Comparison of ENCODE assay signal across 16 cellular contexts in the genomic region with DNA sequence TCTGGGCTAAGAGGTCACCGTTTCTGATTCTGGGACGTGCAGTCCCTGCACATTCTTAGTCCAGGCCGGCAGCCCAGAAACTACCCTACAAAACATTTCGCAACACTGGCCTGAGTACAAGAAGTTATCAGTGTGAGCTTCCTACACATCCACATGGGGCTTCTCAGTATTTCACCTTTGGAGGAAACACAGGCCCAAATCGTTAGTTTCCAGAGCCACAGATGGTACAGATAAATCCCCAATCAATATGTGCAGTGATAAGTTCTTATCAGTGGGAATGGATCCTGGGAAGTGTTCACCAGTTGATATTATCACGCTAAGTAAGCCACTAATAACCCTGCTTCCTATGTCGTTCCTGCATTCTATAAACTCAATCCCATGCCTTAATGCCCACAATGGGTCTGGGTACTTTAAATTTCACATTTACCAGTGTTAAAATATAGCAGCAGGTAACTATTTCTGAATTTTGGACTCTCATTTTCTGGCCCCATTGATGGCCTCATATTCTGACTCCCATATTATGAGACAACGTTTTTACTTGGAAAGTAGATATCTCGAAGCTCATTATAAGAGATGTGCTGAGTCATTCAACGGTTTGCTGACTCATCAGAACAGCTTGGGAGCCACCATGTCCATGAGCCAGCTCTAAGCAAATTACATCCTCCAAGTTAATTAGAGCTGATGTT.
DNase-seq lines count a peak whose midpoint lies in the region; ATAC-seq and TF ChIP-seq lines count a peak whose summit lies in the region.
"Had no signal": no experiment of that assay in that cellular context is flagged by ENCODE, and none has a peak within 500 bp of the region (broad histone marks: within the 10 kb centered on the region; RNA-seq: fewer than 3 reads in every experiment).

No MANE protein-coding gene starts in this region.

- H3K36me3 Mint-ChIP-seq in naive thymus-derived CD8-positive, alpha-beta T cell: no peaks in the 10 kb centered on the region
- no peaks in the 10 kb centered on the region for H3K36me3 Mint-ChIP-seq in activated T-cell treated with anti-CD3 and anti-CD28 coated beads, Interleukin-2, amount 50 U/mL, for 72 hours (ENCODE audit: insufficient read depth in 2 of 2)
- H3K36me3 Mint-ChIP-seq: immature natural killer cell, natural killer cell had no signal

- H4K20me1 ChIP-seq in hepatocyte (ENCODE audit: insufficient read depth, poor library complexity, severe bottlenecking): no peaks in the 10 kb centered on the region

- no peaks in the 10 kb centered on the region for H3K9me2 ChIP-seq in hepatocyte (replicated peaks; ENCODE audit: insufficient read depth)

- H3K4me3 ChIP-seq in hepatocyte (no peak overlapping the region), thyroid gland (replicated peaks in 1 of 3) (no peak overlapping the region)
- H3K4me3 ChIP-seq: GM12878, skin epidermis had no signal

- H3K4me2 ChIP-seq in hepatocyte: no peak overlapping the region

- H3K4me3 Mint-ChIP-seq in naive thymus-derived CD8-positive, alpha-beta T cell: no peak overlapping the region
- no peak overlapping the region for H3K4me3 Mint-ChIP-seq in activated T-cell treated with anti-CD3 and anti-CD28 coated beads, Interleukin-2, amount 50 U/mL, for 72 hours
- H3K4me3 Mint-ChIP-seq: immature natural killer cell, natural killer cell had no signal

- ATAC-seq in naive thymus-derived CD8-positive, alpha-beta T cell: no peak
- no peak for ATAC-seq in activated T-cell treated with anti-CD3 and anti-CD28 coated beads, Interleukin-2, amount 50 U/mL, for 72 hours (replicated peaks in 1 of 2)
- ATAC-seq: GM12878, natural killer cell had no signal

- H3K27ac ChIP-seq in hepatocyte: peak overlapping the region; percentile 63
- H3K27ac ChIP-seq in thyroid gland: no peak overlapping the region
- H3K27ac ChIP-seq: skin epidermis had no signal

- H3K9me3 ChIP-seq in hepatocyte (ENCODE audit: low read depth): no peaks in the 10 kb centered on the region
- no peaks in the 10 kb centered on the region for H3K9me3 ChIP-seq in thyroid gland

- TF ChIP-seq CTCF in hepatocyte (IDR thresholded peaks at IDR 0.05; ENCODE audit: poor library complexity) (no peak), thyroid gland (IDR thresholded peaks at IDR 0.05) (no peak), GM10248 (IDR thresholded peaks at IDR 0.05; ENCODE audit: control extremely low read depth, extremely low read depth, low read depth, missing control alignments) (no peak)

- H3K4me1 ChIP-seq in hepatocyte (ENCODE audit: insufficient read depth): peaks cover 10% of the 10 kb centered on the region
- no peaks in the 10 kb centered on the region for H3K4me1 ChIP-seq in thyroid gland

- no peak overlapping the region for H2AFZ ChIP-seq in hepatocyte

- no peaks in the 10 kb centered on the region for H3K4me1 Mint-ChIP-seq in naive thymus-derived CD8-positive, alpha-beta T cell
- no peaks in the 10 kb centered on the region for H3K4me1 Mint-ChIP-seq in activated T-cell treated with anti-CD3 and anti-CD28 coated beads, Interleukin-2, amount 50 U/mL, for 72 hours (ENCODE audit: low read depth)
- H3K4me1 Mint-ChIP-seq: immature natural killer cell, natural killer cell had no signal

- POLR2A ChIA-PET in GM10248 (lab: Yijun Ruan, JAX): no interaction called here
- POLR2A ChIA-PET in naive thymus-derived CD8-positive, alpha-beta T cell (lab: Charles Lee): no interaction called here

- H3K36me3 ChIP-seq in hepatocyte (replicated peaks; ENCODE audit: insufficient read depth, low read depth): no peaks in the 10 kb centered on the region
- no peaks in the 10 kb centered on the region for H3K36me3 ChIP-seq in thyroid gland

- no peak overlapping the region for H3K27ac Mint-ChIP-seq in naive thymus-derived CD8-positive, alpha-beta T cell
- no peak overlapping the region for H3K27ac Mint-ChIP-seq in activated T-cell treated with anti-CD3 and anti-CD28 coated beads, Interleukin-2, amount 50 U/mL, for 72 hours
- H3K27ac Mint-ChIP-seq: immature natural killer cell, natural killer cell had no signal

- no peaks in the 10 kb centered on the region for H3K27me3 ChIP-seq in hepatocyte
- no peaks in the 10 kb centered on the region for H3K27me3 ChIP-seq in thyroid gland

- intact Hi-C loops in thyroid gland (cut with DNase I): no loop called here

- no peaks in the 10 kb centered on the region for H3K79me2 ChIP-seq in hepatocyte

- WGBS in hepatocyte (ENCODE audit: low lambda C conversion rate, missing lambda C conversion rate): 47% methylated on average over 10 of the region's 10 CpGs
- WGBS in thyroid gland, 2 donors: 79% methylated on average over 10 of the region's 10 CpGs

- TF ChIP-seq POLR2A in thyroid gland (IDR thresholded peaks at IDR 0.05): no peak

- CTCF ChIA-PET in GM10248 (lab: Yijun Ruan, JAX): interaction anchor here (0.9 to 1.5 kb wide), 2 partner anchors 8 to 12 kb away, joined by 3 read pairs; no protein-coding TSS in a partner anchor

- H3K27me3 Mint-ChIP-seq in naive thymus-derived CD8-positive, alpha-beta T cell: peaks cover 0 to 5% (median 0%) of the 10 kb centered on the region in 5 donors
- H3K27me3 Mint-ChIP-seq in activated T-cell treated with anti-CD3 and anti-CD28 coated beads, Interleukin-2, amount 50 U/mL, for 72 hours (ENCODE audit: low read depth): no peaks in the 10 kb centered on the region

- H3K9me3 Mint-ChIP-seq in naive thymus-derived CD8-positive, alpha-beta T cell: peaks cover 0 to 9% (median 2%) of the 10 kb centered on the region in 9 donors
- H3K9me3 Mint-ChIP-seq in activated T-cell treated with anti-CD3 and anti-CD28 coated beads, Interleukin-2, amount 50 U/mL, for 72 hours: no peaks in the 10 kb centered on the region
- H3K9me3 Mint-ChIP-seq: immature natural killer cell, natural killer cell had no signal

- DNase-seq in LHCN-M2 (ENCODE audit: low read depth): peak; percentile 32
- DNase-seq in amniotic epithelial cell (ENCODE audit: low read depth): peak; percentile 60
- peak; percentile 48 for DNase-seq in hepatocyte (ENCODE audit: low spot score)
- peak; percentile 9 to 22 for DNase-seq in thyroid gland
- DNase-seq in DMS79 treated with DMSO at 0.1 percent for 48 hours (lab: John Stamatoyannopoulos, UW): no peak
- DNase-seq in GM10248 (ENCODE audit: extremely low spot score): no peak
- DNase-seq in naive thymus-derived CD8-positive, alpha-beta T cell: no peak
- DNase-seq in activated T-cell treated with anti-CD3 and anti-CD28 coated beads, Interleukin-2, amount 50 U/mL, for 72 hours: no peak
- DNase-seq: activated naive CD4-positive, alpha-beta T cell; Calu3; central memory CD4-positive, alpha-beta T cell; immature natural killer cell; natural killer cell; NCI-H345 had no signal

Comparison
In these comparisons a context has a peak if more than half of its experiments do, and no peak if none do; other contexts are left out.
1. DNase-seq: peak in LHCN-M2 (single experiment), amniotic epithelial cell (single experiment), hepatocyte (single experiment) and thyroid gland (2 of 2); none in DMS79 treated with DMSO at 0.1 percent for 48 hours (single experiment), GM10248 (single experiment), naive thymus-derived CD8-positive, alpha-beta T cell (0 of 10) and activated T-cell treated with anti-CD3 and anti-CD28 coated beads, Interleukin-2, amount 50 U/mL, for 72 hours (0 of 2).